31 cellular contexts compared by ENCODE assay signal in genomic region chr16:56136256-56136655, GRCh38.
"Had no signal": no experiment of that assay in that cellular context is flagged by ENCODE, and none has a peak within 500 bp of the region (broad histone marks: within the 10 kb centered on the region; RNA-seq: fewer than 3 reads in every experiment).

No MANE protein-coding gene starts in this region.

- DNase-seq: activated effector memory CD4-positive, alpha-beta T cell treated with anti-CD3 and anti-CD28 coated beads, Interleukin-2, amount 50 U/mL, for 16 hours; activated effector memory CD4-positive, alpha-beta T cell treated with Interleukin-2 at 50 U/mL for 16 hours; activated gamma-delta T cell; activated gamma-delta T cell treated with Interleukin-2 at 50 U/mL for 16 hours; activated naive CD4-positive, alpha-beta T cell; activated naive CD4-positive, alpha-beta T cell treated with anti-CD3 and anti-CD28 coated beads for 36 hours; activated naive CD4-positive, alpha-beta T cell treated with anti-CD3 and anti-CD28 coated beads, Interleukin-2, amount 10 ng/mL, durations not matched to agents 7 days and 5 days; activated naive CD4-positive, alpha-beta T cell treated with anti-CD3 and anti-CD28 coated beads, Interleukin-2, amount 50 U/mL, for 16 hours; activated naive CD4-positive, alpha-beta T cell treated with Interleukin-2 at 50 U/mL for 16 hours; activated naive CD8-positive, alpha-beta T cell treated with anti-CD3 and anti-CD28 coated beads for 36 hours; activated naive CD8-positive, alpha-beta T cell treated with anti-CD3 and anti-CD28 coated beads, Interleukin-2, amount 10 ng/mL, durations not matched to agents 7 days and 5 days; activated naive CD8-positive, alpha-beta T cell treated with anti-CD3 and anti-CD28 coated beads, Interleukin-2, amount 50 U/mL, for 24 hours; activated T-cell treated with anti-CD3 and anti-CD28 coated beads, Interleukin-2, amount 50 U/mL, for 24 hours; activated T-cell treated with anti-CD3 and anti-CD28 coated beads, Interleukin-2, amount 50 U/mL, for 4 hours; activated T-cell treated with anti-CD3 and anti-CD28 coated beads, Interleukin-2, amount 50 U/mL, for 48 hours; activated T-cell treated with anti-CD3 and anti-CD28 coated beads, Interleukin-2, amount 50 U/mL, for 72 hours; adrenal gland; amniotic stem cell; amygdala; anterior cingulate cortex; aorta; body of pancreas; brain microvascular endothelial cell; caudate nucleus; central memory CD4-positive, alpha-beta T cell; cerebellar nuclear complex had no signal

- H3K27me3 ChIP-seq: adrenal gland, ascending aorta, body of pancreas, brain microvascular endothelial cell, breast epithelium, cardiac muscle cell had no signal

- H3K27ac ChIP-seq: adrenal gland, ascending aorta, body of pancreas, brain microvascular endothelial cell, breast epithelium, cardiac muscle cell had no signal

- H3K4me3 ChIP-seq: adrenal gland, ascending aorta, body of pancreas, breast epithelium, cardiac muscle cell had no signal

- H3K9me3 ChIP-seq: adrenal gland, ascending aorta, body of pancreas, breast epithelium had no signal

- H3K36me3 ChIP-seq: adrenal gland, ascending aorta, brain microvascular endothelial cell, breast epithelium, cardiac muscle cell had no signal

- H3K4me1 ChIP-seq: adrenal gland, ascending aorta, body of pancreas, breast epithelium had no signal

- ATAC-seq: activated naive CD4-positive, alpha-beta T cell treated with anti-CD3 and anti-CD28 coated beads, Interleukin-2, amount 50 U/mL, for 72 hours; activated naive CD8-positive, alpha-beta T cell treated with anti-CD3 and anti-CD28 coated beads, Interleukin-2, amount 50 U/mL, for 24 hours; activated T-cell treated with anti-CD3 and anti-CD28 coated beads, Interleukin-2, amount 50 U/mL, for 4 hours; activated T-cell treated with anti-CD3 and anti-CD28 coated beads, Interleukin-2, amount 50 U/mL, for 72 hours; activated T-helper 17 cell treated with anti-CD3 and anti-CD28 coated beads, Interleukin-2, amount 50 U/mL, for 72 hours; body of pancreas had no signal
